ENCODE assay signal across 18 cellular contexts in genomic region chr5:127392762-127393161, GRCh38.
DNase-seq lines count a peak whose midpoint lies in the region; ATAC-seq, FAIRE-seq and TF ChIP-seq lines count a peak whose summit lies in the region.
"Had no signal": no experiment of that assay in that cellular context is flagged by ENCODE, and none has a peak within 500 bp of the region (broad histone marks: within the 10 kb centered on the region; RNA-seq: fewer than 3 reads in every experiment).

No MANE protein-coding gene starts in this region.

- POLR2A ChIA-PET in GM12878 (lab: Charles Lee), result no interaction called here

- intact Hi-C loops in GM12878 (cut with micrococcal nuclease; ENCODE audit: unreplicated experiment), result no loop called here

- H3K4me1 ChIP-seq in GM23248 (ENCODE audit: insufficient read depth), result 0 out of 2 replicates have a peak, but pooled peaks cover 4% of the 10 kb centered on the region
- H3K4me1 ChIP-seq in GM12878 (ENCODE audit: control insufficient read depth, insufficient read depth, low read length), result no peaks in the 10 kb centered on the region

- H3K79me2 ChIP-seq in GM23248 (ENCODE audit: insufficient read depth) (no peaks in the 10 kb centered on the region), GM12878 (ENCODE audit: control insufficient read depth, insufficient read depth, low read length) (no peaks in the 10 kb centered on the region)

- peak; percentile 66 for ATAC-seq in GM12878
- ATAC-seq in GM21619 (IDR thresholded peaks at IDR 0.05; ENCODE audit: unreplicated experiment), result no peak
- ATAC-seq: CD8-positive, alpha-beta T cell had no signal

- H3K9me2 ChIP-seq in GM23248 (ENCODE audit: insufficient read depth), result no peaks in the 10 kb centered on the region

- no peaks in the 10 kb centered on the region for H3K9me3 ChIP-seq in GM23248 (ENCODE audit: low read depth)
- H3K9me3 ChIP-seq in GM12878 (replicated peaks; ENCODE audit: control insufficient read depth, insufficient read depth, low read length), result no peaks in the 10 kb centered on the region

- H3K27ac Mint-ChIP-seq in type B pancreatic cell, result no peak overlapping the region
- H3K27ac Mint-ChIP-seq: B cell; CD8-positive, alpha-beta T cell had no signal

- 0 out of 2 replicates have a peak overlapping the region, but pooled peaks have one; percentile 47 for H2AFZ ChIP-seq in GM23248
- peak overlapping the region; percentile 18; the same call in 1 of the 2 replicates for H2AFZ ChIP-seq in GM12878 (ENCODE audit: control insufficient read depth, low read depth, low read length)

- H3K9me3 Mint-ChIP-seq in type B pancreatic cell, result no peaks in the 10 kb centered on the region
- H3K9me3 Mint-ChIP-seq: CD8-positive, alpha-beta T cell had no signal

- no peak for TF ChIP-seq RAD21 in GM12878 (IDR thresholded peaks at IDR 0.05; ENCODE audit: insufficient read depth, low read depth, low read length)

- TF ChIP-seq EP300 in GM12878 (IDR thresholded peaks at IDR 0.05; ENCODE audit: borderline replicate concordance in 1 of 2, control insufficient read depth in 1 of 2, low read depth in 2 of 2, low read length in 2 of 2), result no peak

- 56 to 60% methylated on average over 4 of the region's 4 CpGs for WGBS in GM23248 (ENCODE audit: low coverage in 1 of 2, low lambda C conversion rate in 2 of 2, missing lambda C conversion rate in 2 of 2), 2 experiments
- 36% methylated on average over 4 of the region's 4 CpGs for WGBS in GM12878 (ENCODE audit: insufficient coverage, insufficient replicate concordance, low lambda C conversion rate, missing lambda C conversion rate)

- no peak for TF ChIP-seq CTCF in GM12878 (IDR thresholded peaks at IDR 0.05 in 2 of 3, conservative IDR thresholded peaks at IDR 0.05 in 1 of 3; ENCODE audit: control insufficient read depth in 2 of 3, extremely low read depth in 1 of 3, insufficient read depth in 1 of 3, low read depth in 3 of 3, low read length in 3 of 3)
- no peak for TF ChIP-seq CTCF in type B pancreatic cell (conservative IDR thresholded peaks at IDR 0.05)

- no peak for TF ChIP-seq POLR2A in GM12878 (IDR thresholded peaks at IDR 0.05; ENCODE audit: low read depth, low read length)

- no peak overlapping the region for H3K4me3 Mint-ChIP-seq in type B pancreatic cell
- H3K4me3 Mint-ChIP-seq: B cell; CD8-positive, alpha-beta T cell had no signal

- H4K20me1 ChIP-seq in GM23248 (ENCODE audit: insufficient read depth), result no peaks in the 10 kb centered on the region
- no peaks in the 10 kb centered on the region for H4K20me1 ChIP-seq in GM12878 (ENCODE audit: control insufficient read depth, insufficient read depth)

- CTCF ChIA-PET in GM12878 (lab: Yijun Ruan, JAX), result interaction anchor here (1.0 kb wide), 1 partner anchor 16 kb away, joined by 3 read pairs; no protein-coding TSS in a partner anchor

- RAD21 ChIA-PET in GM12878 (lab: Charles Lee; ENCODE audit: unreplicated experiment), result no interaction called here

- in situ Hi-C loops in GM23248 (cut with MboI) (no loop called here), GM12878 (cut with MboI) (no loop called here)

- no peaks in the 10 kb centered on the region for H3K36me3 Mint-ChIP-seq in type B pancreatic cell
- H3K36me3 Mint-ChIP-seq: CD8-positive, alpha-beta T cell had no signal

- FAIRE-seq in GM12878 (lab: Jason Lieb, UNC), result peak; percentile 56
- FAIRE-seq: D721Med had no signal

- H3K9ac ChIP-seq in GM23248 (no peak overlapping the region), GM12878 (ENCODE audit: control insufficient read depth, insufficient read depth, low read length) (no peak overlapping the region)

- SMC1A ChIA-PET in GM12878 (lab: Charles Lee; ENCODE audit: uncharacterized antibody, unreplicated experiment), result no interaction called here

- H3K27ac ChIP-seq in GM23248 (no peak overlapping the region), GM12878 (ENCODE audit: control insufficient read depth, insufficient read depth) (no peak overlapping the region)

- H3F3A ChIP-seq in GM23248 (ENCODE audit: insufficient read depth), result no peaks in the 10 kb centered on the region

- peaks cover 4% of the 10 kb centered on the region for H3K4me1 Mint-ChIP-seq in type B pancreatic cell (ENCODE audit: unreplicated experiment)
- H3K4me1 Mint-ChIP-seq: B cell had no signal

- peaks cover 3% of the 10 kb centered on the region for H3K27me3 Mint-ChIP-seq in type B pancreatic cell

- peak; percentile 41 for DNase-seq in EH (ENCODE audit: low read depth)
- peak; percentile 44 for DNase-seq in GM23248
- DNase-seq in NCI-H82 treated with DMSO at 0.1 percent for 48 hours (lab: John Stamatoyannopoulos, UW; ENCODE audit: unreplicated experiment), result peak; percentile 16
- no peak for DNase-seq in GM12878 (ENCODE audit: low read depth, low spot score)
- DNase-seq in type B pancreatic cell (ENCODE audit: extremely low spot score, unreplicated experiment), result no peak
- DNase-seq in DMS79 (lab: John Stamatoyannopoulos, UW), result no peak
- DNase-seq: ACHN; CD8-positive, alpha-beta T cell; DND-41; GOT3; Karpas-422; NCI-H1436; NCI-H2227 treated with DMSO at 0.1 percent for 48 hours; NCI-H524 treated with DMSO at 0.1 percent for 48 hours; SIG-M5 had no signal

- H3K4me3 ChIP-seq in GM23248, result no peak overlapping the region
- no peak overlapping the region for H3K4me3 ChIP-seq in GM12878

- no peak overlapping the region for H3K4me2 ChIP-seq in GM23248 (ENCODE audit: unreplicated experiment)
- peak overlapping the region; percentile 54 for H3K4me2 ChIP-seq in GM12878 (ENCODE audit: control insufficient read depth, insufficient read depth)

- no peaks in the 10 kb centered on the region for H3K36me3 ChIP-seq in GM23248 (ENCODE audit: low read depth)
- H3K36me3 ChIP-seq in GM12878 (ENCODE audit: control insufficient read depth in 2 of 2, insufficient read depth in 2 of 2, low read length in 1 of 2), result no peaks in the 10 kb centered on the region

- peaks cover 14% of the 10 kb centered on the region for H3K27me3 ChIP-seq in GM23248 (replicated peaks; ENCODE audit: insufficient read depth)
- no peaks in the 10 kb centered on the region; a peak in 1 of 4 replicates for H3K27me3 ChIP-seq in GM12878 (replicated peaks in 1 of 2; ENCODE audit: control insufficient read depth in 2 of 2, insufficient read depth in 2 of 2, low read length in 1 of 2)

- no TSS peak for BruUV-seq in GM12878 (replicated peaks; lab: Mats Ljungman, UMichigan)

TF ChIP-seq in GM12878, 131 proteins besides CTCF, POLR2A, EP300 and RAD21:
- TF ChIP-seq RUNX3 (IDR thresholded peaks at IDR 0.05; ENCODE audit: low read length) (peak; percentile 21; the same call in 1 of the 2 replicates), MEF2A (IDR thresholded peaks at IDR 0.05; ENCODE audit: insufficient read depth, low read depth, low read length) (no peak)

Comparison
In these comparisons a context has a peak if more than half of its experiments do, and no peak if none do; other contexts are left out.
1. DNase-seq: peak in EH (single experiment), GM23248 (single experiment) and NCI-H82 treated with DMSO at 0.1 percent for 48 hours (single experiment); none in GM12878 (single experiment), type B pancreatic cell (single experiment) and DMS79 (single experiment).